Comparison of ENCODE assay signal across 28 cellular contexts in the genomic region with DNA sequence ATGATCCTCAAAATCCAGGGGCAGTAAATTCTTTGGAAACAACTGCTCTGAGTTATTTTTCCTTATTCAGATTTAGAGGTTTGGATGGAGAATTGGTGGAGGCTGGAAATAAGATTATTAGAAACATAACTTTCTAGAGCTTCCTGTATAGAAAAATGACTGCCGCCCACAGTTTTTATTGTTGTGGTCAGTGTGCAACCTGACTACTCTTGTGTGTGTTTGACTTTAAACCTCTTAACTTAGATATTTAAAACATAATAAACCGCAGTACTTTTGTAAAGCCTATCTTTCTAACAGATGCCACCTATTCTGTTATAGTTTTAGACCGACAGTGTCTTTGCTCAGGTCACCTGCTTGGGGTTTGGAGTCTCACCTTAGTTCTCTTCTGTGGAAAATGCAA.
"Had no signal": no experiment of that assay in that cellular context is flagged by ENCODE, and none has a peak within 500 bp of the region (broad histone marks: within the 10 kb centered on the region; RNA-seq: fewer than 3 reads in every experiment).

No MANE protein-coding gene starts in this region.

- H3K4me1 ChIP-seq: neural progenitor cell, parathyroid adenoma, psoas muscle, right lobe of liver, sigmoid colon, thyroid gland, tibial nerve, upper lobe of left lung, vagina had no signal

- H3K4me1 Mint-ChIP-seq: nephron; neural progenitor cell; stimulated activated naive B cell treated with anti-CD40 and anti-IgM and Interleukin-4, amounts not matched to agents 10 μg/mL and 1 μg/mL and 100 μg/mL, for 72 hours had no signal

- H3K4me2 ChIP-seq: neural progenitor cell had no signal

- H3K4me3 Mint-ChIP-seq: nephron; neural progenitor cell; stimulated activated effector memory CD8-positive, alpha-beta T cell treated with anti-CD3 and anti-CD28 coated beads, Interleukin-12 subunit alpha, Interleukin-12 subunit beta, amount 100 ng/mL, for 72 hours; stimulated activated naive B cell treated with anti-CD40 and anti-IgM and Interleukin-4, amounts not matched to agents 10 μg/mL and 1 μg/mL and 100 μg/mL, for 72 hours; stimulated activated naive CD8-positive, alpha-beta T cell treated with anti-CD3 and anti-CD28 coated beads, Interleukin-15, Interleukin-2, amounts not matched to agents 100 ng/mL and 50 ng/mL, for 24 hours had no signal

- H3K79me2 ChIP-seq: parathyroid adenoma had no signal

- H3K27ac Mint-ChIP-seq: nephron; neural progenitor cell; progenitor cell of endocrine pancreas; stimulated activated effector memory CD8-positive, alpha-beta T cell treated with anti-CD3 and anti-CD28 coated beads, Interleukin-12 subunit alpha, Interleukin-12 subunit beta, amount 100 ng/mL, for 72 hours; stimulated activated naive B cell treated with anti-CD40 and anti-IgM and Interleukin-4, amounts not matched to agents 10 μg/mL and 1 μg/mL and 100 μg/mL, for 72 hours; stimulated activated naive CD8-positive, alpha-beta T cell treated with anti-CD3 and anti-CD28 coated beads, Interleukin-15, Interleukin-2, amounts not matched to agents 100 ng/mL and 50 ng/mL, for 24 hours had no signal

- H3K27me3 Mint-ChIP-seq: progenitor cell of endocrine pancreas had no signal

- H3K27ac ChIP-seq: neural progenitor cell, ovary, parathyroid adenoma, psoas muscle, right lobe of liver, sigmoid colon, stomach, thoracic aorta, thyroid gland, tibial nerve, upper lobe of left lung, vagina had no signal

- H3K36me3 Mint-ChIP-seq: neural progenitor cell; stimulated activated effector memory CD8-positive, alpha-beta T cell treated with anti-CD3 and anti-CD28 coated beads, Interleukin-12 subunit alpha, Interleukin-12 subunit beta, amount 100 ng/mL, for 72 hours; stimulated activated naive B cell treated with anti-CD40 and anti-IgM and Interleukin-4, amounts not matched to agents 10 μg/mL and 1 μg/mL and 100 μg/mL, for 72 hours had no signal

- H3K36me3 ChIP-seq: ovary, right lobe of liver, sigmoid colon, stomach, thoracic aorta, thyroid gland, tibial nerve, upper lobe of left lung, vagina had no signal

- H3K9ac ChIP-seq: neural progenitor cell, parathyroid adenoma had no signal

- DNase-seq: occipital lobe; ovary; posterior cingulate gyrus; psoas muscle; right cardiac atrium; right lobe of liver; sigmoid colon; small intestine; stimulated activated CD4-positive, alpha-beta T cell treated with anti-CD3 and anti-CD28 coated beads, Interleukin-15, amount 100 ng/mL, for 24 hours; stimulated activated CD4-positive, alpha-beta T cell treated with anti-CD3 and anti-CD28 coated beads, Interleukin-2, amount 100 ng/mL, for 24 hours; stimulated activated CD4-positive, alpha-beta T cell treated with anti-CD3 and anti-CD28 coated beads, Interleukin-2, amount 100 ng/mL, for 48 hours; stimulated activated CD4-positive, alpha-beta T cell treated with anti-CD3 and anti-CD28 coated beads, Interleukin-4, amount 100 ng/mL, for 24 hours; stimulated activated naive B cell treated with anti-CD40 and anti-IgM and Interleukin-4, amounts not matched to agents 10 μg/mL and 1 μg/mL and 100 μg/mL, for 72 hours; stimulated activated naive CD4-positive, alpha-beta T cell treated with Interleukin-2 at 50 U/mL for 16 hours; stomach; thyroid gland; trophoblast cell; upper lobe of left lung had no signal

- H3K27me3 ChIP-seq: neural progenitor cell, ovary, right lobe of liver, sigmoid colon, stomach, thyroid gland, tibial nerve, upper lobe of left lung, vagina had no signal

- H2AFZ ChIP-seq: neural progenitor cell, parathyroid adenoma had no signal

- FAIRE-seq: small intestine, urothelium cell line had no signal

- ATAC-seq: psoas muscle; right cardiac atrium; right lobe of liver; stimulated activated effector memory CD8-positive, alpha-beta T cell treated with anti-CD3 and anti-CD28 coated beads, Interleukin-12 subunit alpha, Interleukin-12 subunit beta, amount 100 ng/mL, for 72 hours; stimulated activated naive B cell treated with anti-CD40 and anti-IgM and Interleukin-4, amounts not matched to agents 10 μg/mL and 1 μg/mL and 100 μg/mL, for 72 hours had no signal

- H3K9me3 ChIP-seq: ovary, psoas muscle, right lobe of liver, sigmoid colon, stomach, thoracic aorta, thyroid gland, upper lobe of left lung, vagina had no signal

- H3K4me3 ChIP-seq: neural progenitor cell, ovary, psoas muscle, right lobe of liver, sigmoid colon, stomach, thoracic aorta, thyroid gland, tibial nerve, upper lobe of left lung, vagina had no signal

- H3K9me3 Mint-ChIP-seq: stimulated activated effector memory CD8-positive, alpha-beta T cell treated with anti-CD3 and anti-CD28 coated beads, Interleukin-12 subunit alpha, Interleukin-12 subunit beta, amount 100 ng/mL, for 72 hours; stimulated activated naive CD8-positive, alpha-beta T cell treated with anti-CD3 and anti-CD28 coated beads, Interleukin-15, Interleukin-2, amounts not matched to agents 100 ng/mL and 50 ng/mL, for 24 hours had no signal
